9 cellular contexts compared by ENCODE assay signal in genomic region chr5:180330810-180331646, GRCh38. TPM values are rescaled to one million over a fixed set of nuclear protein-coding genes. Genes with fewer than 3 reads are reported as not detected.
DNase-seq lines count a peak whose midpoint lies in the region; ATAC-seq and TF ChIP-seq lines count a peak whose summit lies in the region.
"Had no signal": no experiment of that assay in that cellular context is flagged by ENCODE, and none has a peak within 500 bp of the region (broad histone marks: within the 10 kb centered on the region; RNA-seq: fewer than 3 reads in every experiment).

No MANE protein-coding gene starts in this region.

- ATAC-seq in GM18511 (IDR thresholded peaks at IDR 0.05; ENCODE audit: unreplicated experiment) (no peak), GM18498 (IDR thresholded peaks at IDR 0.05; ENCODE audit: unreplicated experiment) (no peak)

- H3K36me3 ChIP-seq in fibroblast of lung (ENCODE audit: control insufficient read depth, insufficient read depth, low read length) (peaks cover 2% of the 10 kb centered on the region), osteoblast (ENCODE audit: insufficient read depth, low read length) (peaks cover 58% of the 10 kb centered on the region)

- H3K27ac ChIP-seq in fibroblast of lung (ENCODE audit: insufficient read depth, low read length) (peak overlapping the region; percentile 64), osteoblast (ENCODE audit: low read depth, low read length) (peak overlapping the region; percentile 88)

- H2AFZ ChIP-seq in fibroblast of lung (ENCODE audit: low read length) (no peak overlapping the region), osteoblast (ENCODE audit: low read length) (peak overlapping the region; percentile 50)

- no peak overlapping the region for H3K4me3 ChIP-seq in fibroblast of lung (replicated peaks in 1 of 4; ENCODE audit: control extremely low read depth in 1 of 4, insufficient read depth in 1 of 4, low read depth in 3 of 4, low read length in 4 of 4)
- H3K4me3 ChIP-seq in osteoblast (ENCODE audit: insufficient read depth, low read length): peak overlapping the region; percentile 27

- H3K4me1 ChIP-seq in fibroblast of lung (ENCODE audit: control insufficient read depth, extremely low read depth, insufficient read depth, low read length): peaks cover 10% of the 10 kb centered on the region
- H3K4me1 ChIP-seq in osteoblast (ENCODE audit: insufficient read depth, low read length): peaks cover 46% of the 10 kb centered on the region

- H3K4me2 ChIP-seq in fibroblast of lung (ENCODE audit: extremely low read depth, insufficient read depth, low read length) (peak overlapping the region; percentile 4), osteoblast (ENCODE audit: insufficient read depth, low read length) (peak overlapping the region; percentile 71)

- H3K79me2 ChIP-seq in fibroblast of lung (ENCODE audit: control insufficient read depth, insufficient read depth, low read length): no peaks in the 10 kb centered on the region
- H3K79me2 ChIP-seq in osteoblast (ENCODE audit: insufficient read depth, low read length): no peaks in the 10 kb centered on the region

- H4K20me1 ChIP-seq in fibroblast of lung (ENCODE audit: control insufficient read depth, extremely low read depth, insufficient read depth, low read length): no peaks in the 10 kb centered on the region
- no peaks in the 10 kb centered on the region for H4K20me1 ChIP-seq in osteoblast (ENCODE audit: insufficient read depth, low read length)

- DNase-seq in AG20443 (ENCODE audit: low spot score) (peak; percentile 94), RPMI7951 (ENCODE audit: low read depth) (peak; percentile 97), fibroblast of lung (ENCODE audit: low read depth in 2 of 2) (peak; percentile 100), osteoblast (ENCODE audit: insufficient read length, low spot score, missing footprints) (peak; percentile 96), cerebellum (ENCODE audit: low spot score) (no peak), DMS 273 (lab: John Stamatoyannopoulos, UW; ENCODE audit: unreplicated experiment) (no peak)
- DNase-seq: NCI-H2029 had no signal

- TF ChIP-seq CTCF in fibroblast of lung (conservative IDR thresholded peaks at IDR 0.05 in 1 of 2, IDR thresholded peaks at IDR 0.05 in 1 of 2; ENCODE audit: low read depth in 1 of 2, low read length in 2 of 2) (no peak), osteoblast (IDR thresholded peaks at IDR 0.05; ENCODE audit: extremely low read depth, low read depth, low read length) (no peak)

- H3K9ac ChIP-seq in fibroblast of lung (ENCODE audit: insufficient read depth, low read length): no peak overlapping the region

- H3K9me3 ChIP-seq in fibroblast of lung (ENCODE audit: control insufficient read depth, insufficient read depth, low read depth, low read length) (no peaks in the 10 kb centered on the region), osteoblast (ENCODE audit: low read depth, low read length) (no peaks in the 10 kb centered on the region)

- H3K27me3 ChIP-seq in fibroblast of lung (ENCODE audit: control insufficient read depth, insufficient read depth, low read length): no peaks in the 10 kb centered on the region
- no peaks in the 10 kb centered on the region for H3K27me3 ChIP-seq in osteoblast (ENCODE audit: insufficient read depth, low read length)

RNA-seq across cellular contexts. Expression of gene GFPT2, which starts 22.1 kb away (rescaled TPM):
- 13.9 and 15.8 TPM in 2 replicates for total RNA-seq in RPMI7951 (2014; rRNA removed; shearing (Covaris generic))
- total RNA-seq in fibroblast of lung: 19.3 and 26.7 TPM in 2 replicates
- 6.1 and 24.7 TPM in 2 replicates for polyA plus RNA-seq in fibroblast of lung
- polyA plus RNA-seq in fibroblast of lung (2012): 4.5 and 19.0 TPM in 2 replicates
- polyA minus RNA-seq in fibroblast of lung (ENCODE audit: low replicate concordance): 10.3 and 33.5 TPM in 2 replicates
- total RNA-seq in osteoblast: 30.4 and 39.5 TPM in 2 replicates
- 38.2 TPM for total RNA-seq in cerebellum

RNA-seq across cellular contexts. Expression of gene MAPK9, which starts 39.1 kb away (rescaled TPM):
- total RNA-seq in RPMI7951 (2014; rRNA removed; shearing (Covaris generic)): 18.0 and 19.0 TPM in 2 replicates
- 24.7 and 27.6 TPM in 2 replicates for total RNA-seq in fibroblast of lung
- 36.8 and 43.1 TPM in 2 replicates for polyA plus RNA-seq in fibroblast of lung
- 17.3 and 20.8 TPM in 2 replicates for polyA plus RNA-seq in fibroblast of lung (2012)
- polyA minus RNA-seq in fibroblast of lung (ENCODE audit: low replicate concordance): 11.3 and 25.7 TPM in 2 replicates
- 31.8 and 36.8 TPM in 2 replicates for total RNA-seq in osteoblast
- 76.6 TPM for total RNA-seq in cerebellum

Comparison
In these comparisons a context has a peak if more than half of its experiments do, and no peak if none do; other contexts are left out.
1. DNase-seq: peak in AG20443 (single experiment), RPMI7951 (single experiment), fibroblast of lung (2 of 2) and osteoblast (single experiment); none in cerebellum (single experiment) and DMS 273 (single experiment).